In the genomic region with DNA sequence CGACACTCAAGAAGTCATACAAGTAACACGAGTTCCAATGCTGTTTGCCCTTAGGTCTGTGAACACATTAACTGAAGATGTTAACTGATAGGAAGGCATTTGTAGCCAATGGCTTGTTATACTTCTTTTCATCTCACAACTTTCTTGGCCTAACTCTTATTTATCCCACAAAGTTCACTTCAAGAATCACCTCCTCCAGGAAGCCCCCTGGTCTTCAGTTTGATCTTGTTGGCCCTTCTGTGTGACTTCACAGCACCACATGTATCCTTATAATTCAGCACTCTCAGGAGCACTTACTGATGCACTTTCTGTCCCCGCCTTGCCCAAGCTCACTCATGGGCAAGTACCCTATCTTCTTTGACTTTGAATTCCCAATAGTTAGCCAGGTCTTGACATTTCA, we compare ENCODE assay signal across 32 cellular contexts.
"Had no signal": no experiment of that assay in that cellular context is flagged by ENCODE, and none has a peak within 500 bp of the region (broad histone marks: within the 10 kb centered on the region; RNA-seq: fewer than 3 reads in every experiment).

No MANE protein-coding gene starts in this region.

- FAIRE-seq: pancreas had no signal

- H3K4me3 ChIP-seq: pancreas, psoas muscle, right lobe of liver, sigmoid colon, smooth muscle cell, spleen, suprapubic skin, testis, tibial artery, transverse colon, upper lobe of right lung, uterus had no signal

- H3K27me3 ChIP-seq: neutrophil, pancreas, right lobe of liver, sigmoid colon, spleen, suprapubic skin, testis, tibial artery, transverse colon, upper lobe of right lung, uterus had no signal

- H3K36me3 Mint-ChIP-seq: naive thymus-derived CD4-positive, alpha-beta T cell; natural killer cell; stimulated activated memory B cell treated with anti-CD40 and anti-IgM and Interleukin-4, amounts not matched to agents 10 μg/mL and 1 μg/mL and 100 μg/mL, for 72 hours; type B pancreatic cell had no signal

- H3K27ac Mint-ChIP-seq: naive thymus-derived CD4-positive, alpha-beta T cell; natural killer cell; nephron; progenitor cell of endocrine pancreas; stimulated activated memory B cell treated with anti-CD40 and anti-IgM and Interleukin-4, amounts not matched to agents 10 μg/mL and 1 μg/mL and 100 μg/mL, for 72 hours; type B pancreatic cell had no signal

- ATAC-seq: naive thymus-derived CD4-positive, alpha-beta T cell; natural killer cell; pancreas; psoas muscle; right cardiac atrium; right lobe of liver; stimulated activated memory B cell treated with anti-CD40 and anti-IgM and Interleukin-4, amounts not matched to agents 10 μg/mL and 1 μg/mL and 100 μg/mL, for 72 hours; stimulated activated naive CD8-positive, alpha-beta T cell treated with anti-CD3 and anti-CD28 coated beads, Interleukin-15, amount 100 ng/mL, for 72 hours; stimulated activated naive CD8-positive, alpha-beta T cell treated with anti-CD3 and anti-CD28 coated beads, Interleukin-15, Interleukin-2, amounts not matched to agents 100 U/mL and 50 U/mL, for 24 hours; upper lobe of right lung had no signal

- H3K36me3 ChIP-seq: neutrophil, pancreas, sigmoid colon, suprapubic skin, transverse colon, uterus had no signal

- H3K27ac ChIP-seq: neutrophil, pancreas, psoas muscle, right lobe of liver, sigmoid colon, suprapubic skin, testis, tibial artery, transverse colon, upper lobe of right lung, uterus had no signal

- DNase-seq: naive thymus-derived CD4-positive, alpha-beta T cell; natural killer cell; nucleus accumbens; pancreas; posterior cingulate gyrus; psoas muscle; right cardiac atrium; right lobe of liver; sigmoid colon; spleen; stimulated activated CD4-positive, alpha-beta T cell treated with anti-CD3 and anti-CD28 coated beads, Interleukin-12 subunit alpha, Interleukin-12 subunit beta, amount 100 ng/mL, for 4 hours; stimulated activated CD4-positive, alpha-beta T cell treated with anti-CD3 and anti-CD28 coated beads, Interleukin-1b, Interleukin-23, amount 100 ng/mL, for 48 hours; stimulated activated CD4-positive, alpha-beta T cell treated with anti-CD3 and anti-CD28 coated beads, Interleukin-4, amount 100 ng/mL, for 1 hour; stimulated activated CD4-positive, alpha-beta T cell treated with anti-CD3 and anti-CD28 coated beads, Interleukin-4, amount 100 ng/mL, for 4 hours; stimulated activated CD8-positive, alpha-beta memory T cell treated with anti-CD3 and anti-CD28 coated beads, Interleukin-4, amount 100 ng/mL, for 48 hours; stimulated activated naive CD4-positive, alpha-beta T cell; stimulated activated naive CD8-positive, alpha-beta T cell treated with anti-CD3 and anti-CD28 coated beads, Interleukin-15, amount 100 ng/mL, for 72 hours; stimulated activated naive CD8-positive, alpha-beta T cell treated with anti-CD3 and anti-CD28 coated beads, Interleukin-15, Interleukin-2, amounts not matched to agents 100 U/mL and 50 U/mL, for 24 hours; substantia nigra; testis; tibial artery; transverse colon; upper lobe of right lung; uterus had no signal

- H3K9me3 Mint-ChIP-seq: natural killer cell; nephron; neural crest cell; stimulated activated memory B cell treated with anti-CD40 and anti-IgM and Interleukin-4, amounts not matched to agents 10 μg/mL and 1 μg/mL and 100 μg/mL, for 72 hours; stimulated activated naive CD8-positive, alpha-beta T cell treated with anti-CD3 and anti-CD28 coated beads, Interleukin-15, amount 100 ng/mL, for 72 hours; type B pancreatic cell had no signal

- H3K27me3 Mint-ChIP-seq: progenitor cell of endocrine pancreas; stimulated activated naive CD8-positive, alpha-beta T cell treated with anti-CD3 and anti-CD28 coated beads, Interleukin-15, amount 100 ng/mL, for 72 hours; type B pancreatic cell had no signal

- H3K4me2 ChIP-seq: smooth muscle cell had no signal

- H3K4me3 Mint-ChIP-seq: naive thymus-derived CD4-positive, alpha-beta T cell; natural killer cell; nephron; neural crest cell; stimulated activated memory B cell treated with anti-CD40 and anti-IgM and Interleukin-4, amounts not matched to agents 10 μg/mL and 1 μg/mL and 100 μg/mL, for 72 hours; stimulated activated naive CD8-positive, alpha-beta T cell treated with anti-CD3 and anti-CD28 coated beads, Interleukin-15, amount 100 ng/mL, for 72 hours; type B pancreatic cell had no signal

- H3K9me3 ChIP-seq: neutrophil, pancreas, psoas muscle, right lobe of liver, sigmoid colon, spleen, suprapubic skin, testis, tibial artery, transverse colon, upper lobe of right lung, uterus had no signal

- H3K4me1 ChIP-seq: psoas muscle, right lobe of liver, uterus had no signal

- H3K4me1 Mint-ChIP-seq: naive thymus-derived CD4-positive, alpha-beta T cell; natural killer cell; stimulated activated memory B cell treated with anti-CD40 and anti-IgM and Interleukin-4, amounts not matched to agents 10 μg/mL and 1 μg/mL and 100 μg/mL, for 72 hours; stimulated activated naive CD8-positive, alpha-beta T cell treated with anti-CD3 and anti-CD28 coated beads, Interleukin-15, amount 100 ng/mL, for 72 hours had no signal
